In genomic region chr12:122243965-122244364, GRCh38 we compare ENCODE assay signal across 20 cellular contexts. TPM values are rescaled to one million over a fixed set of nuclear protein-coding genes. Genes with fewer than 3 reads are reported as not detected.
DNase-seq lines count a peak whose midpoint lies in the region; ATAC-seq and TF ChIP-seq lines count a peak whose summit lies in the region.
"Had no signal": no experiment of that assay in that cellular context is flagged by ENCODE, and none has a peak within 500 bp of the region (broad histone marks: within the 10 kb centered on the region; RNA-seq: fewer than 3 reads in every experiment).

No MANE protein-coding gene starts in this region.

- no peak overlapping the region for H3K4me3 ChIP-seq in right lobe of liver
- H3K4me3 ChIP-seq: esophagus squamous epithelium had no signal

- peak overlapping the region; percentile 93 for H3K27ac Mint-ChIP-seq in T-helper 17 cell
- H3K27ac Mint-ChIP-seq in activated naive CD8-positive, alpha-beta T cell treated with anti-CD3 and anti-CD28 coated beads, Interleukin-2, amount 10 ng/mL, durations not matched to agents 7 days and 5 days, result peak overlapping the region; percentile 81
- H3K27ac Mint-ChIP-seq: HFFc6 had no signal

- H3K27ac ChIP-seq in right lobe of liver, result no peak overlapping the region
- H3K27ac ChIP-seq: esophagus squamous epithelium had no signal

- TF ChIP-seq CTCF in right lobe of liver (IDR thresholded peaks at IDR 0.05), result no peak

- peaks cover 24% of the 10 kb centered on the region for H3K4me1 Mint-ChIP-seq in T-helper 17 cell
- peaks cover 14% of the 10 kb centered on the region for H3K4me1 Mint-ChIP-seq in activated naive CD8-positive, alpha-beta T cell treated with anti-CD3 and anti-CD28 coated beads, Interleukin-2, amount 10 ng/mL, durations not matched to agents 7 days and 5 days

- TF ChIP-seq POLR2A in right lobe of liver (IDR thresholded peaks at IDR 0.05), result no peak

- no peaks in the 10 kb centered on the region for H3K9me3 ChIP-seq in T-helper 17 cell (ENCODE audit: control insufficient read depth, low read length, poor library complexity, severe bottlenecking)
- no peaks in the 10 kb centered on the region for H3K9me3 ChIP-seq in right lobe of liver
- H3K9me3 ChIP-seq: Caco-2, esophagus squamous epithelium had no signal

- H3K36me3 ChIP-seq in right lobe of liver, result peaks cover 0 to 23% (median 5%) of the 10 kb centered on the region in 4 donors

- no peaks in the 10 kb centered on the region for H3K27me3 ChIP-seq in right lobe of liver
- H3K27me3 ChIP-seq: esophagus squamous epithelium had no signal

- ATAC-seq in T-helper 17 cell, result peak; percentile 57
- ATAC-seq in activated naive CD8-positive, alpha-beta T cell treated with anti-CD3 and anti-CD28 coated beads, Interleukin-2, amount 10 ng/mL, durations not matched to agents 7 days and 5 days (ENCODE audit: low read depth), result no peak
- ATAC-seq in GM21723 (IDR thresholded peaks at IDR 0.05; ENCODE audit: unreplicated experiment), result no peak
- no peak for ATAC-seq in Right ventricle myocardium superior (ENCODE audit: poor library complexity)
- ATAC-seq in right lobe of liver, result no peak
- ATAC-seq: PC-3 had no signal

- 69% methylated on average over 6 of the region's 6 CpGs for WGBS in right lobe of liver (ENCODE audit: insufficient coverage, low coverage, low lambda C conversion rate, missing lambda C conversion rate)

- intact Hi-C loops in Right ventricle myocardium superior (cut with DNase I) (no loop called here), right lobe of liver (cut with DNase I) (no loop called here)

- H3K4me1 ChIP-seq in right lobe of liver, result no peaks in the 10 kb centered on the region
- H3K4me1 ChIP-seq: Caco-2, esophagus squamous epithelium had no signal

- DNase-seq in stimulated activated naive CD4-positive, alpha-beta T cell treated with Interleukin-2 at 50 U/mL for 16 hours (lab: John Stamatoyannopoulos, UW), result peak; percentile 8
- no peak for DNase-seq in stimulated activated naive CD4-positive, alpha-beta T cell (lab: John Stamatoyannopoulos, UW)
- DNase-seq in T-helper 17 cell, result no peak
- no peak for DNase-seq in activated naive CD8-positive, alpha-beta T cell treated with anti-CD3 and anti-CD28 coated beads, Interleukin-2, amount 10 ng/mL, durations not matched to agents 7 days and 5 days
- no peak for DNase-seq in Right ventricle myocardium superior
- no peak for DNase-seq in right lobe of liver
- DNase-seq: activated CD4-positive, CD25-positive, alpha-beta regulatory T cell; activated CD8-positive, alpha-beta memory T cell treated with anti-CD3 and anti-CD28 coated beads, Interleukin-2, amount 50 U/mL, for 4 hours; Caco-2; effector CD8-positive, alpha-beta T cell; esophagus squamous epithelium; HFFc6; MV-4-11; NCI-H1930; NCI-H226; PC-3; stimulated activated CD8-positive, alpha-beta memory T cell treated with anti-CD3 and anti-CD28 coated beads, Interleukin-4, amount 100 ng/mL, for 48 hours had no signal

- H3K4me3 Mint-ChIP-seq in T-helper 17 cell, result peak overlapping the region; percentile 93
- H3K4me3 Mint-ChIP-seq in activated naive CD8-positive, alpha-beta T cell treated with anti-CD3 and anti-CD28 coated beads, Interleukin-2, amount 10 ng/mL, durations not matched to agents 7 days and 5 days, result peak overlapping the region; percentile 61
- H3K4me3 Mint-ChIP-seq: HFFc6 had no signal

- no peaks in the 10 kb centered on the region for H3K27me3 Mint-ChIP-seq in T-helper 17 cell
- no peaks in the 10 kb centered on the region for H3K27me3 Mint-ChIP-seq in activated naive CD8-positive, alpha-beta T cell treated with anti-CD3 and anti-CD28 coated beads, Interleukin-2, amount 10 ng/mL, durations not matched to agents 7 days and 5 days

- POLR2A ChIA-PET in activated naive CD8-positive, alpha-beta T cell treated with anti-CD3 and anti-CD28 coated beads, Interleukin-2, amount 10 ng/mL, durations not matched to agents 7 days and 5 days (lab: Charles Lee), result interaction anchor here (1.7 kb wide), 1 partner anchor 17 kb away, joined by 10 read pairs; the partner anchor contains the start of gene DIABLO

- no peaks in the 10 kb centered on the region for H3K9me3 Mint-ChIP-seq in activated naive CD8-positive, alpha-beta T cell treated with anti-CD3 and anti-CD28 coated beads, Interleukin-2, amount 10 ng/mL, durations not matched to agents 7 days and 5 days
- H3K9me3 Mint-ChIP-seq: HFFc6 had no signal

- no peaks in the 10 kb centered on the region for H3K36me3 Mint-ChIP-seq in T-helper 17 cell (ENCODE audit: low read depth)
- peaks cover 16% of the 10 kb centered on the region for H3K36me3 Mint-ChIP-seq in activated naive CD8-positive, alpha-beta T cell treated with anti-CD3 and anti-CD28 coated beads, Interleukin-2, amount 10 ng/mL, durations not matched to agents 7 days and 5 days

RNA-seq across cellular contexts. Expression of gene DIABLO, which starts 18.1 kb away (rescaled TPM):
- total RNA-seq in T-helper 17 cell, result 10 to 100 TPM; 80.9 to 95.8 TPM
- 10 to 100 TPM; 44.4 to 45.5 TPM for total RNA-seq in activated naive CD8-positive, alpha-beta T cell treated with anti-CD3 and anti-CD28 coated beads, Interleukin-2, amount 10 ng/mL, durations not matched to agents 7 days and 5 days
- 27.8 TPM for total RNA-seq in Right ventricle myocardium superior
- 10 to 100 TPM; 21.0 to 41.0 (median 24.1) TPM for total RNA-seq in right lobe of liver

RNA-seq across cellular contexts. Expression of gene VPS33A, which starts 22.3 kb away (rescaled TPM):
- total RNA-seq in T-helper 17 cell (10 to 100 TPM; 18.9 to 19.2 TPM), Right ventricle myocardium superior (10.2 TPM), right lobe of liver (10 to 100 TPM in 4 of 6 experiments, 1 to 10 TPM in 2; 8.5 to 14.7 (median 11.6) TPM)
- 10 to 100 TPM; 27.8 to 29.7 TPM for total RNA-seq in activated naive CD8-positive, alpha-beta T cell treated with anti-CD3 and anti-CD28 coated beads, Interleukin-2, amount 10 ng/mL, durations not matched to agents 7 days and 5 days

RNA-seq across cellular contexts. Expression of gene B3GNT4, which starts 40.5 kb away (rescaled TPM):
- total RNA-seq in T-helper 17 cell (not detected), Right ventricle myocardium superior (not detected), right lobe of liver (under 1 TPM in 2 of 6 experiments, not detected in 4; 0.42 to 0.43 TPM)
- 1 to 10 TPM; 1.1 to 1.6 TPM for total RNA-seq in activated naive CD8-positive, alpha-beta T cell treated with anti-CD3 and anti-CD28 coated beads, Interleukin-2, amount 10 ng/mL, durations not matched to agents 7 days and 5 days
- total RNA-seq: Daoy, glomerular endothelial cell had no signal
